Comparison of ENCODE assay signal across 9 cellular contexts in the genomic region with DNA sequence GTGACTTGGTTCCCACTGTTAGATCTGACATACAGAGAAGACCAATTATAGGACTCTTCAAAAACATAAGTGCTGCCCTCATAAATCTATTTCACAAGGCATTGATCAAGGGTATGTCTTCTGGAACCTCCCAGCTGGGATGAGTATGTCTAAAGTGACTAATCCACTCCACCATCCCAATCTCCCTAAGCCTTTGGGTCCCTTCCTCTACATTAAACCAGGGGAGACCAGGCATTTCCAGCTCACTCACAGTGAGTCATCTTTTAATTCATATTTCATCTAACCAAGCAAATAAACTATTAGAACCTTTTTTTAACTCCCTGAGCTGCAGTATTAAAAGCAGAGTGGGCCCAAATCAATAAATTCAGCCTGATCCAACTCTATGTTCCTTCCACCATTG. TPM values are rescaled to one million over a fixed set of nuclear protein-coding genes. Genes with fewer than 3 reads are reported as not detected.
DNase-seq lines count a peak whose midpoint lies in the region; ATAC-seq, FAIRE-seq and TF ChIP-seq lines count a peak whose summit lies in the region.
"Not testable (repeated sequence)": the region's sequence is repeated elsewhere in the genome, so short reads cannot be mapped to it uniquely, and the experiment has no call there.
"Had no signal": no experiment of that assay in that cellular context is flagged by ENCODE, and none has a peak within 500 bp of the region (broad histone marks: within the 10 kb centered on the region; RNA-seq: fewer than 3 reads in every experiment).

No MANE protein-coding gene starts in this region.

- FAIRE-seq in bronchial epithelial cell (lab: Jason Lieb, UNC), result not testable (repeated sequence)

- not testable (repeated sequence) for BruUV-seq in IMR-90 (replicated peaks; lab: Mats Ljungman, UMichigan)

- DNase-seq in EL, result peak; percentile 74
- peak; percentile 61 for DNase-seq in HCEC 1CT
- DNase-seq in IMR-90, result peak; percentile 15
- DNase-seq in MG63, result peak; percentile 42
- not testable (repeated sequence) for DNase-seq in SK-N-SH
- peak; percentile 17 for DNase-seq in bronchial epithelial cell (ENCODE audit: low read depth)
- peak; percentile 54 for DNase-seq in fibroblast of mammary gland (ENCODE audit: low read depth)

- not testable (repeated sequence) for H2AFZ ChIP-seq in IMR-90 (replicated peaks; ENCODE audit: low read length, poor library complexity); SK-N-SH (ENCODE audit: low read depth)

- H3K56ac ChIP-seq in IMR-90 (ENCODE audit: extremely low read depth, insufficient read depth, low read length), result not testable (repeated sequence)

- H2BK15ac ChIP-seq in IMR-90 (ENCODE audit: low read depth, low read length), result not testable (repeated sequence)

- H3K9me2 ChIP-seq in SK-N-SH, result not testable (repeated sequence)

- not testable (repeated sequence) for H4K91ac ChIP-seq in IMR-90 (ENCODE audit: insufficient read depth, low read depth, low read length)

- not testable (repeated sequence) for H2BK20ac ChIP-seq in IMR-90 (ENCODE audit: low read depth, low read length)

- not testable (repeated sequence) for TF ChIP-seq CTCF in IMR-90 (conservative IDR thresholded peaks at IDR 0.05; ENCODE audit: low read depth, low read length); SK-N-SH (IDR thresholded peaks at IDR 0.05); bronchial epithelial cell (IDR thresholded peaks at IDR 0.05; ENCODE audit: insufficient read depth, low read length, severe bottlenecking); fibroblast of mammary gland (conservative IDR thresholded peaks at IDR 0.05; ENCODE audit: control insufficient read depth, insufficient read depth, low read depth, low read length)

- H3K9me3 ChIP-seq in IMR-90 (ENCODE audit: control insufficient read depth, insufficient read depth, low read length); MG63; SK-N-SH: not testable (repeated sequence)

- not testable (repeated sequence) for H3K27ac ChIP-seq in IMR-90 (ENCODE audit: insufficient read depth, low read length); SK-N-SH (ENCODE audit: low read depth in 2 of 2, low read length in 1 of 2)

- H3K79me2 ChIP-seq in SK-N-SH (ENCODE audit: insufficient read depth), result not testable (repeated sequence)

- TF ChIP-seq POLR2A in IMR-90 (IDR thresholded peaks at IDR 0.05; ENCODE audit: low read depth, low read length), result not testable (repeated sequence)

- H3K9me1 ChIP-seq in IMR-90 (ENCODE audit: insufficient read depth, low read length), result not testable (repeated sequence)

- CTCF ChIA-PET in IMR-90 (lab: Yijun Ruan, JAX), result not testable (repeated sequence)
- CTCF ChIA-PET in SK-N-SH (lab: Yijun Ruan, JAX), result interaction anchor here (1.4 kb wide), 1 partner anchor 725 kb away, joined by 5 read pairs; no protein-coding TSS in a partner anchor

- H3K4me2 ChIP-seq in IMR-90 (ENCODE audit: low read depth, low read length); SK-N-SH: not testable (repeated sequence)

- TF ChIP-seq EP300 in SK-N-SH (IDR thresholded peaks at IDR 0.05; ENCODE audit: borderline replicate concordance in 1 of 2, low read depth in 1 of 2, low read length in 1 of 2), result not testable (repeated sequence)

- not testable (repeated sequence) for H2AK9ac ChIP-seq in IMR-90 (replicated peaks; ENCODE audit: low read depth, low read length, poor library complexity)

- not testable (repeated sequence) for H2BK120ac ChIP-seq in IMR-90 (ENCODE audit: low read depth, low read length)

- H3K4me1 ChIP-seq in IMR-90 (ENCODE audit: control insufficient read depth, insufficient read depth, low read length); SK-N-SH (ENCODE audit: control insufficient read depth in 1 of 2, insufficient read depth in 2 of 2, low read depth in 1 of 2, low read length in 1 of 2): not testable (repeated sequence)

- not testable (repeated sequence) for H3F3A ChIP-seq in SK-N-SH (replicated peaks; ENCODE audit: insufficient read depth)

- not testable (repeated sequence) for H4K8ac ChIP-seq in IMR-90 (ENCODE audit: low read depth in 2 of 2, low read length in 2 of 2)

- not testable (repeated sequence) for H4K5ac ChIP-seq in IMR-90 (ENCODE audit: low read depth, low read length)

- not testable (repeated sequence) for H3K27me3 ChIP-seq in IMR-90 (ENCODE audit: control insufficient read depth, insufficient read depth, low read length); MG63; SK-N-SH (ENCODE audit: insufficient read depth); bronchial epithelial cell (ENCODE audit: control insufficient read depth, insufficient read depth, low read length)

- not testable (repeated sequence) for TF ChIP-seq RAD21 in IMR-90 (IDR thresholded peaks at IDR 0.05; ENCODE audit: low read length); SK-N-SH (IDR thresholded peaks at IDR 0.05; ENCODE audit: low read length)

- POLR2A ChIA-PET in IMR-90 (lab: Charles Lee; ENCODE audit: unreplicated experiment); SK-N-SH (lab: Yijun Ruan, JAX): not testable (repeated sequence)

- not testable (repeated sequence) for H3K4ac ChIP-seq in IMR-90 (ENCODE audit: low read depth, low read length)

- H3K18ac ChIP-seq in IMR-90 (ENCODE audit: low read depth, low read length), result not testable (repeated sequence)

- H3K23ac ChIP-seq in IMR-90 (ENCODE audit: low read depth, low read length), result not testable (repeated sequence)

- H3K14ac ChIP-seq in IMR-90 (replicated peaks; ENCODE audit: low read depth, low read length), result not testable (repeated sequence)

- not testable (repeated sequence) for H3K9ac ChIP-seq in IMR-90 (ENCODE audit: low read depth, low read length); SK-N-SH

- not testable (repeated sequence) for H2BK5ac ChIP-seq in IMR-90 (ENCODE audit: low read depth, low read length, poor library complexity, severe bottlenecking)

- not testable (repeated sequence) for H3K79me1 ChIP-seq in IMR-90 (ENCODE audit: low read depth in 1 of 2, low read length in 2 of 2)

- in situ Hi-C loops in IMR-90 (cut with MboI; ENCODE audit: low sequenced_read_pairs), result not testable (repeated sequence)

- intact Hi-C loops in IMR-90 (cut with micrococcal nuclease), result not testable (repeated sequence)

- not testable (repeated sequence) for H4K20me1 ChIP-seq in IMR-90 (ENCODE audit: insufficient read depth, low read length); SK-N-SH (ENCODE audit: insufficient read depth)

- ATAC-seq in IMR-90 (ENCODE audit: low read depth), result not testable (repeated sequence)

- H2AK5ac ChIP-seq in IMR-90 (ENCODE audit: low read depth, low read length), result not testable (repeated sequence)

- dilution Hi-C loops in IMR-90 (cut with HindIII; ENCODE audit: low sequenced_read_pairs, unreplicated experiment), result not testable (repeated sequence)

- not testable (repeated sequence) for H3K4me3 ChIP-seq in IMR-90 (ENCODE audit: insufficient read depth, low read depth, low read length); MG63; SK-N-SH (ENCODE audit: low read depth in 2 of 2, low read length in 1 of 2); bronchial epithelial cell (ENCODE audit: low read depth, low read length); fibroblast of mammary gland (ENCODE audit: control insufficient read depth, low read depth, low read length)

- H3K36me3 ChIP-seq in IMR-90 (ENCODE audit: control insufficient read depth, insufficient read depth, low read length); MG63; SK-N-SH (replicated peaks in 1 of 2; ENCODE audit: control insufficient read depth in 1 of 2, insufficient read depth in 2 of 2, low read length in 1 of 2); bronchial epithelial cell (ENCODE audit: control insufficient read depth, insufficient read depth, low read length): not testable (repeated sequence)

TF ChIP-seq in SK-N-SH, 30 proteins besides CTCF, POLR2A, EP300 and RAD21:
- TF ChIP-seq PBX3 (IDR thresholded peaks at IDR 0.05), result peak; percentile 49; the same call in 1 of the 2 replicates
- peak; percentile 65; the same call in 1 of the 2 replicates for TF ChIP-seq FOSL2 (IDR thresholded peaks at IDR 0.05; ENCODE audit: borderline replicate concordance, low read depth)
- peak; percentile 37 for TF ChIP-seq JUND (IDR thresholded peaks at IDR 0.05)
- peak; percentile 48; the same call in 1 of the 2 replicates for TF ChIP-seq TCF12 (IDR thresholded peaks at IDR 0.05)

RNA-seq across cellular contexts. Expression of gene ST6GALNAC5, which starts 11.7 kb away (rescaled TPM):
- 2.8 and 3.4 TPM in 2 replicates for total RNA-seq in IMR-90 (2012; rRNA removed)
- polyA plus RNA-seq in IMR-90 (2012; rRNA removed), result 3.7 and 4.0 TPM in 2 replicates
- polyA plus RNA-seq in IMR-90 (2012; cell fraction: cytosol; rRNA removed), result 3.1 and 5.7 TPM in 2 replicates
- 2.8 and 3.9 TPM in 2 replicates for polyA plus RNA-seq in IMR-90 (2012; cell fraction: nucleus; rRNA removed; ENCODE audit: low replicate concordance)
- total RNA-seq in MG63 (2014; rRNA removed; shearing (Covaris generic); ENCODE audit: low replicate concordance), result 0.46 TPM in 1 of 2 replicates, not detected in the other
- 10.6 and 11.1 TPM in 2 replicates for polyA plus RNA-seq in SK-N-SH (2012; rRNA removed)
- polyA plus RNA-seq in SK-N-SH (2012; cell fraction: cytosol; rRNA removed), result 7.0 and 8.1 TPM in 2 replicates
- 13.1 and 15.2 TPM in 2 replicates for polyA plus RNA-seq in SK-N-SH (2012; cell fraction: nucleus; rRNA removed)
- total RNA-seq in bronchial epithelial cell, result 0.26 and 2.3 TPM in 2 replicates
- total RNA-seq: A673; CD4-positive, alpha-beta memory T cell had no signal
